ENCODE assay signal across 21 cellular contexts in genomic region chr13:26980099-26981031, GRCh38.
"Had no signal": no experiment of that assay in that cellular context is flagged by ENCODE, and none has a peak within 500 bp of the region (broad histone marks: within the 10 kb centered on the region; RNA-seq: fewer than 3 reads in every experiment).

No MANE protein-coding gene starts in this region.

- ATAC-seq: activated CD8-positive, alpha-beta T cell treated with anti-CD3 and anti-CD28 coated beads, Interleukin-2, amount 10 ng/mL, durations not matched to agents 7 days and 5 days; activated T-helper 17 cell treated with anti-CD3 and anti-CD28 coated beads, Interleukin-2, amount 50 U/mL, for 72 hours; effector memory CD8-positive, alpha-beta T cell; esophagus mucosa had no signal

- H3K27ac ChIP-seq: dorsolateral prefrontal cortex, spleen, thoracic aorta, WERI-Rb-1 had no signal

- H3K36me3 ChIP-seq: spleen, thoracic aorta, upper lobe of left lung, WERI-Rb-1 had no signal

- H3K4me3 Mint-ChIP-seq: activated CD8-positive, alpha-beta T cell treated with anti-CD3 and anti-CD28 coated beads, Interleukin-2, amount 10 ng/mL, durations not matched to agents 7 days and 5 days; activated naive CD8-positive, alpha-beta T cell; activated T-helper 17 cell treated with anti-CD3 and anti-CD28 coated beads, Interleukin-2, amount 50 U/mL, for 72 hours; effector memory CD8-positive, alpha-beta T cell; neural crest cell had no signal

- H3K9me3 ChIP-seq: spleen, thoracic aorta, upper lobe of left lung had no signal

- H3K27me3 ChIP-seq: upper lobe of left lung had no signal

- H3K27ac Mint-ChIP-seq: activated CD8-positive, alpha-beta T cell treated with anti-CD3 and anti-CD28 coated beads, Interleukin-2, amount 10 ng/mL, durations not matched to agents 7 days and 5 days; activated naive CD8-positive, alpha-beta T cell; activated T-helper 17 cell treated with anti-CD3 and anti-CD28 coated beads, Interleukin-2, amount 50 U/mL, for 72 hours; effector memory CD8-positive, alpha-beta T cell; progenitor cell of endocrine pancreas had no signal

- H3K4me3 ChIP-seq: dorsolateral prefrontal cortex, spleen, thoracic aorta, upper lobe of left lung had no signal

- H3K4me1 Mint-ChIP-seq: activated T-helper 17 cell treated with anti-CD3 and anti-CD28 coated beads, Interleukin-2, amount 50 U/mL, for 72 hours; neural crest cell had no signal

- DNase-seq: activated CD4-positive, alpha-beta T cell treated with anti-CD3 and anti-CD28 coated beads for 1 hour; activated CD4-positive, alpha-beta T cell treated with anti-CD3 and anti-CD28 coated beads, Interleukin-2, amount 50 U/mL, for 1 hour; activated CD8-positive, alpha-beta T cell treated with anti-CD3 and anti-CD28 coated beads, Interleukin-2, amount 10 ng/mL, durations not matched to agents 7 days and 5 days; activated naive CD4-positive, alpha-beta T cell; central memory CD4-positive, alpha-beta T cell; dorsolateral prefrontal cortex; effector memory CD8-positive, alpha-beta T cell; foreskin melanocyte; retina; spleen; stimulated activated CD4-positive, alpha-beta T cell treated with anti-CD3 and anti-CD28 coated beads, Interleukin-4, amount 100 ng/mL, for 1 hour; stimulated activated naive CD4-positive, alpha-beta T cell; T-helper 1 cell; upper lobe of left lung; WERI-Rb-1 had no signal

- H3K36me3 Mint-ChIP-seq: activated naive CD8-positive, alpha-beta T cell had no signal

- H3K9me3 Mint-ChIP-seq: activated T-helper 17 cell treated with anti-CD3 and anti-CD28 coated beads, Interleukin-2, amount 50 U/mL, for 72 hours; effector memory CD8-positive, alpha-beta T cell; neural crest cell had no signal
